25 cellular contexts compared by ENCODE assay signal in the genomic region with DNA sequence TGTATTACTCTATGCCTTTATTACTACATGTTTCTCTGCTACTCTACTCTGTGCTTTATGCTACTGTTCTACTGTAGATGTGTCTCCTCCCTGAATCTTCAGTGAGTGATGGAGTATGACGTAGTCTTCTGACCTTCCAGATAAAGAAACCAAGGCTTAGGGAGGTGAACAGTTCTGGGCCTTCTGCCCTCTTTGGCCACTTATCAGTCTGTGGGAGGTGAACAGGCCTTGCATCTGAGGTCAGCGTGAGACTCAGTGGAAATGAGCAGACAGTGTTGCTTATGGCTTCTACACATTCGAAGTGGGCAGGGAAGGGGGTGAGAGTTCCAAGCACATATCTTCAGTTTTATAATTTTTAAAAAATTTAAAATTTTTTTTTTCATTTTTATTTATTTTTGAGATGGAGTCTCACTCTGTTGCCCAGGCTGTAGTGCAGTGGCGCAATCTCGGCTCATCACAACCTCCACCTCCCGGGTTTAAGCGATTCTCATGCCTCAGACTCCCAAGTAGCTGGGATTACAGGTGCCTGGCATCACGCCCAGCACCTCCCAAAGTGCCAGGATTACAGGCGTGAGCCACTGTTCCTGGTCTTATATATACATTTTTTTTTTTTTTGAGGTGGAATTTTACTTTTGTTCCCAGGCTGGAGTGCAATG. TPM values are rescaled to one million over a fixed set of nuclear protein-coding genes. Genes with fewer than 3 reads are reported as not detected.
"Had no signal": no experiment of that assay in that cellular context is flagged by ENCODE, and none has a peak within 500 bp of the region (broad histone marks: within the 10 kb centered on the region; RNA-seq: fewer than 3 reads in every experiment).

No MANE protein-coding gene starts in this region.

- H3K9me3 Mint-ChIP-seq: activated naive CD8-positive, alpha-beta T cell treated with anti-CD3 and anti-CD28 coated beads for 36 hours; activated T-cell treated with anti-CD3 and anti-CD28 coated beads, Interleukin-2, amount 50 U/mL, for 4 hours; effector memory CD8-positive, alpha-beta T cell; nephron; stimulated activated naive CD8-positive, alpha-beta T cell treated with anti-CD3 and anti-CD28 coated beads, Interleukin-15, Interleukin-2, amounts not matched to agents 100 ng/mL and 50 ng/mL, for 24 hours; WTC11 had no signal

- H3K4me3 ChIP-seq: colonic mucosa, dorsolateral prefrontal cortex, esophagus muscularis mucosa, left ventricle myocardium inferior, ovary, psoas muscle, tibial artery had no signal

- H3K9me3 ChIP-seq: colonic mucosa, esophagus muscularis mucosa, left ventricle myocardium inferior, neutrophil, ovary, psoas muscle, tibial artery had no signal

- FAIRE-seq: bronchial epithelial cell, endothelial cell of umbilical vein, frontal cortex had no signal

- ATAC-seq: effector memory CD8-positive, alpha-beta T cell; psoas muscle had no signal

- H3K27me3 ChIP-seq: colonic mucosa, dorsolateral prefrontal cortex, esophagus muscularis mucosa, neutrophil, ovary, tibial artery had no signal

- H3K4me1 Mint-ChIP-seq: nephron, WTC11 had no signal

- H3K27ac Mint-ChIP-seq: activated naive CD8-positive, alpha-beta T cell treated with anti-CD3 and anti-CD28 coated beads for 36 hours; effector memory CD8-positive, alpha-beta T cell; nephron; stimulated activated naive CD8-positive, alpha-beta T cell treated with anti-CD3 and anti-CD28 coated beads, Interleukin-15, Interleukin-2, amounts not matched to agents 100 ng/mL and 50 ng/mL, for 24 hours; WTC11 had no signal

- H3K27ac ChIP-seq: colonic mucosa, dorsolateral prefrontal cortex, esophagus muscularis mucosa, left ventricle myocardium inferior, neutrophil, ovary, psoas muscle, tibial artery had no signal

- H3K27me3 Mint-ChIP-seq: activated naive CD8-positive, alpha-beta T cell treated with anti-CD3 and anti-CD28 coated beads for 36 hours; effector memory CD8-positive, alpha-beta T cell; stimulated activated naive CD8-positive, alpha-beta T cell treated with anti-CD3 and anti-CD28 coated beads, Interleukin-15, Interleukin-2, amounts not matched to agents 100 ng/mL and 50 ng/mL, for 24 hours had no signal

- H3K4me1 ChIP-seq: colonic mucosa, esophagus muscularis mucosa, left ventricle myocardium inferior, psoas muscle, tibial artery had no signal

- H3K4me3 Mint-ChIP-seq: activated naive CD8-positive, alpha-beta T cell treated with anti-CD3 and anti-CD28 coated beads for 36 hours; activated T-cell treated with anti-CD3 and anti-CD28 coated beads, Interleukin-2, amount 50 U/mL, for 4 hours; effector memory CD8-positive, alpha-beta T cell; nephron; stimulated activated naive CD8-positive, alpha-beta T cell treated with anti-CD3 and anti-CD28 coated beads, Interleukin-15, Interleukin-2, amounts not matched to agents 100 ng/mL and 50 ng/mL, for 24 hours; WTC11 had no signal

- H3K36me3 ChIP-seq: colonic mucosa, esophagus muscularis mucosa, left ventricle myocardium inferior, ovary, tibial artery had no signal

- DNase-seq: hippocampal formation, left ventricle myocardium inferior, ovary, psoas muscle, tibial artery had no signal

RNA-seq across cellular contexts. Expression of gene GTSF1L, which starts 35.7 kb away (rescaled TPM):
- total RNA-seq: activated CD8-positive, alpha-beta memory T cell treated with anti-CD3 and anti-CD28 coated beads for 36 hours; activated naive CD8-positive, alpha-beta T cell treated with anti-CD3 and anti-CD28 coated beads for 36 hours; activated T-cell treated with anti-CD3 and anti-CD28 coated beads, Interleukin-2, amount 50 U/mL, for 4 hours; bronchial epithelial cell; colonic mucosa; dorsolateral prefrontal cortex; endothelial cell of umbilical vein; esophagus muscularis mucosa; frontal cortex; left ventricle myocardium inferior; lung microvascular endothelial cell; mononuclear cell; myocyte; ovary; psoas muscle; right cardiac atrium; T-helper 2 cell treated with Interferon-gamma antibody and Interleukin-4, amounts not matched to agents 100 ng/mL and 5 ng/mL, for 36 hours; ureter; WTC11 had no signal
- polyA plus RNA-seq: endothelial cell of umbilical vein, ovary, psoas muscle, right cardiac atrium had no signal
